In genomic region chr16:12043953-12044352, GRCh38 we compare ENCODE assay signal across 27 cellular contexts.
DNase-seq lines count a peak whose midpoint lies in the region; ATAC-seq, FAIRE-seq and TF ChIP-seq lines count a peak whose summit lies in the region.
"Had no signal": no experiment of that assay in that cellular context is flagged by ENCODE, and none has a peak within 500 bp of the region (broad histone marks: within the 10 kb centered on the region; RNA-seq: fewer than 3 reads in every experiment).

No MANE protein-coding gene starts in this region.

- POLR2A ChIA-PET in K562 (lab: Yijun Ruan, JAX): no interaction called here

- in situ Hi-C loops in K562 (cut with MboI): no loop called here

- no peaks in the 10 kb centered on the region for H3K9me1 ChIP-seq in K562 (ENCODE audit: control insufficient read depth, insufficient read depth, low read length)

- no peak overlapping the region for H3K9ac ChIP-seq in K562 (ENCODE audit: insufficient read depth in 1 of 2, low read depth in 2 of 2, low read length in 2 of 2)
- H3K9ac ChIP-seq: GM23248, SK-N-SH had no signal

- H3K4me3 ChIP-seq in right atrium auricular region (no peak overlapping the region), K562 (no peak overlapping the region), upper lobe of right lung (no peak overlapping the region), WERI-Rb-1 (ENCODE audit: low read depth, low read length) (no peak overlapping the region)
- H3K4me3 ChIP-seq: GM23248, HAP-1, PC-9 had no signal

- intact Hi-C loops in left ventricle myocardium superior (cut with micrococcal nuclease): no loop called here
- intact Hi-C loops in K562 (cut with micrococcal nuclease): no loop called here
- intact Hi-C loops in upper lobe of right lung (cut with DNase I): no loop called here

- H3K27ac Mint-ChIP-seq in memory B cell: peak overlapping the region; percentile 3

- no peak for FAIRE-seq in K562 (lab: Jason Lieb, UNC)
- FAIRE-seq: D721Med, HTR-8/SVneo had no signal

- no peak for TF ChIP-seq EP300 in K562 (IDR thresholded peaks at IDR 0.05; ENCODE audit: low read length)

- no peak overlapping the region for H2AFZ ChIP-seq in K562 (ENCODE audit: low read depth, low read length)
- H2AFZ ChIP-seq: GM23248, PC-9 had no signal

- H3K9me3 ChIP-seq in right atrium auricular region: no peaks in the 10 kb centered on the region
- no peaks in the 10 kb centered on the region for H3K9me3 ChIP-seq in K562 (replicated peaks; ENCODE audit: control insufficient read depth, insufficient read depth, low read depth, low read length)
- no peaks in the 10 kb centered on the region for H3K9me3 ChIP-seq in upper lobe of right lung
- H3K9me3 ChIP-seq in WERI-Rb-1 (ENCODE audit: severe bottlenecking): no peaks in the 10 kb centered on the region
- H3K9me3 ChIP-seq: HAP-1, SK-N-SH had no signal

- no peak overlapping the region for H3K4me2 ChIP-seq in K562 (ENCODE audit: insufficient read depth, low read length)
- H3K4me2 ChIP-seq: PC-9, SK-N-SH had no signal

- H3K27ac ChIP-seq in right atrium auricular region (no peak overlapping the region), K562 (ENCODE audit: extremely low read depth, low read depth, low read length) (0 out of 3 replicates have a peak overlapping the region, but pooled peaks have one; percentile 15), upper lobe of right lung (peak overlapping the region; percentile 17), WERI-Rb-1 (no peak overlapping the region)
- H3K27ac ChIP-seq: C4-2B, GM23248, PC-9 had no signal

- no peaks in the 10 kb centered on the region for H4K20me1 ChIP-seq in K562 (replicated peaks; ENCODE audit: control insufficient read depth, insufficient read depth, low read length)

- CTCF ChIA-PET in K562 (lab: Yijun Ruan, JAX; ENCODE audit: low intra/inter-chr PET ratio): no interaction called here

- H3K36me3 ChIP-seq in right atrium auricular region: no peaks in the 10 kb centered on the region
- no peaks in the 10 kb centered on the region for H3K36me3 ChIP-seq in K562 (ENCODE audit: control insufficient read depth, insufficient read depth, low read length)
- peaks cover 9% of the 10 kb centered on the region for H3K36me3 ChIP-seq in upper lobe of right lung
- H3K36me3 ChIP-seq in WERI-Rb-1: no peaks in the 10 kb centered on the region
- H3K36me3 ChIP-seq: HAP-1 had no signal

- ATAC-seq in left ventricle myocardium superior (peak; percentile 13), K562 (no peak), memory B cell (ENCODE audit: low read depth) (no peak), upper lobe of right lung (peak; percentile 76), HG03175 (IDR thresholded peaks at IDR 0.05; ENCODE audit: unreplicated experiment) (no peak), HG03521 (IDR thresholded peaks at IDR 0.05; ENCODE audit: unreplicated experiment) (no peak)

- H3K27me3 ChIP-seq in right atrium auricular region (no peaks in the 10 kb centered on the region), K562 (ENCODE audit: control insufficient read depth in 2 of 2, insufficient read depth in 2 of 2, low read length in 2 of 2) (no peaks in the 10 kb centered on the region), upper lobe of right lung (no peaks in the 10 kb centered on the region), WERI-Rb-1 (ENCODE audit: insufficient read depth, low read depth, severe bottlenecking) (no peaks in the 10 kb centered on the region)

- no peak for DNase-seq in left ventricle myocardium superior
- no peak for DNase-seq in right atrium auricular region (ENCODE audit: low spot score)
- no peak for DNase-seq in K562 (ENCODE audit: extremely low read depth in 1 of 4, low spot score in 3 of 4)
- DNase-seq in memory B cell (ENCODE audit: low spot score in 2 of 2): no peak
- DNase-seq in upper lobe of right lung: no peak
- no peak for DNase-seq in WERI-Rb-1
- DNase-seq: AML-193, DMS53, GF-D8, GM23248, IMR-90, MV-4-11, NCI-H1105 treated with DMSO at 0.1 percent for 48 hours, NCI-H1694 treated with DMSO at 0.1 percent for 48 hours, NCI-H2081 treated with DMSO at 0.1 percent for 48 hours, NCI-H446, NCI-H526, PC-9, RPMI8226, SHP77 treated with DMSO at 0.1 percent for 48 hours, SK-N-SH had no signal

- 75% methylated on average over 8 of the region's 8 CpGs for WGBS in K562 (ENCODE audit: insufficient coverage, low coverage, missing lambda C conversion rate)

- TF ChIP-seq RAD21 in K562 (CRISPR knock-in tag; conservative IDR thresholded peaks at IDR 0.05 in 1 of 2, IDR thresholded peaks at IDR 0.05 in 1 of 2): no peak

- H3K27me3 Mint-ChIP-seq in memory B cell: no peaks in the 10 kb centered on the region

- H3K79me2 ChIP-seq in K562 (ENCODE audit: control insufficient read depth, insufficient read depth, low read length): no peaks in the 10 kb centered on the region

- no peak overlapping the region for H3K4me3 Mint-ChIP-seq in memory B cell

- H3K9me3 Mint-ChIP-seq in memory B cell: no peaks in the 10 kb centered on the region

- no peaks in the 10 kb centered on the region for H3K4me1 ChIP-seq in right atrium auricular region
- peaks cover 12 to 17% of the 10 kb centered on the region in 2 experiments; a peak in 3 of 5 replicates for H3K4me1 ChIP-seq in K562 (replicated peaks in 1 of 2; ENCODE audit: control insufficient read depth in 2 of 2, insufficient read depth in 2 of 2, low read length in 2 of 2)
- H3K4me1 ChIP-seq in upper lobe of right lung: no peaks in the 10 kb centered on the region

- TF ChIP-seq CTCF in right atrium auricular region (IDR thresholded peaks at IDR 0.05) (no peak), K562 (IDR thresholded peaks at IDR 0.05 in 2 of 3, conservative IDR thresholded peaks at IDR 0.05 in 1 of 3; ENCODE audit: insufficient read depth in 2 of 3, low read depth in 1 of 3, low read length in 3 of 3) (no peak), upper lobe of right lung (IDR thresholded peaks at IDR 0.05) (no peak), WERI-Rb-1 (IDR thresholded peaks at IDR 0.05; ENCODE audit: low read depth, low read length) (no peak)

- no TSS peak for BruUV-seq in K562 (replicated peaks; lab: Mats Ljungman, UMichigan)

- TF ChIP-seq POLR2A in K562 (conservative IDR thresholded peaks at IDR 0.05): no peak

- peaks cover 13% of the 10 kb centered on the region for H3K4me1 Mint-ChIP-seq in memory B cell

- peaks cover 23% of the 10 kb centered on the region for H3K36me3 Mint-ChIP-seq in memory B cell

TF ChIP-seq in K562, 482 proteins besides CTCF, POLR2A, EP300 and RAD21:
- TF ChIP-seq ZNF780A (CRISPR knock-in tag; IDR thresholded peaks at IDR 0.05) (no peak), C11orf30 (IDR thresholded peaks at IDR 0.05; ENCODE audit: low read depth) (no peak), ETS1 (conservative IDR thresholded peaks at IDR 0.05; ENCODE audit: control insufficient read depth, low read depth, low read length) (no peak), MAZ (CRISPR knock-in tag; conservative IDR thresholded peaks at IDR 0.05 in 1 of 2, IDR thresholded peaks at IDR 0.05 in 1 of 2) (no peak), PTBP1 (IDR thresholded peaks at IDR 0.05; ENCODE audit: low read depth, low read length) (no peak), ZNF140 (CRISPR knock-in tag; IDR thresholded peaks at IDR 0.05) (no peak), WHSC1 (IDR thresholded peaks at IDR 0.05; ENCODE audit: low read length) (no peak), FOXP1 (CRISPR knock-in tag; IDR thresholded peaks at IDR 0.05) (no peak), PURB (CRISPR knock-in tag; IDR thresholded peaks at IDR 0.05; ENCODE audit: low read depth) (no peak), ZNF507 (tag; conservative IDR thresholded peaks at IDR 0.05) (no peak)
- TF ChIP-seq, protein P1, sequence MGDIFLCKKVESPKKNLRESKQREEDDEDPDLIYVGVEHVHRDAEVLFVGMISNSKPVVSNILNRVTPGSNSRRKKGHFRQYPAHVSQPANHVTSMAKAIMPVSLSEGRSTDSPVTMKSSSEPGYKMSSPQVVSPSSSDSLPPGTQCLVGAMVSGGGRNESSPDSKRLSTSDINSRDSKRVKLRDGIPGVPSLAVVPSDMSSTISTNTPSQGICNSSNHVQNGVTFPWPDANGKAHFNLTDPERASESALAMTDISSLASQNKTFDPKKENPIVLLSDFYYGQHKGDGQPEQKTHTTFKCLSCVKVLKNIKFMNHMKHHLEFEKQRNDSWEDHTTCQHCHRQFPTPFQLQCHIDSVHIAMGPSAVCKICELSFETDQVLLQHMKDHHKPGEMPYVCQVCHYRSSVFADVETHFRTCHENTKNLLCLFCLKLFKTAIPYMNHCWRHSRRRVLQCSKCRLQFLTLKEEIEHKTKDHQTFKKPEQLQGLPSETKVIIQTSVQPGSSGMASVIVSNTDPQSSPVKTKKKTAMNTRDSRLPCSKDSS (IDR thresholded peaks at IDR 0.05; ENCODE audit: low read depth, partially characterized antibody): no peak

Comparison
In these comparisons a context has a peak if more than half of its experiments do, and no peak if none do; other contexts are left out.
1. ATAC-seq: peak in left ventricle myocardium superior (single experiment) and upper lobe of right lung (single experiment); none in K562 (single experiment), memory B cell (single experiment), HG03175 (single experiment) and HG03521 (single experiment).
2. H3K27ac ChIP-seq: peak in K562 (single experiment) and upper lobe of right lung (single experiment); none in right atrium auricular region (0 of 2) and WERI-Rb-1 (single experiment).